In the genomic region with DNA sequence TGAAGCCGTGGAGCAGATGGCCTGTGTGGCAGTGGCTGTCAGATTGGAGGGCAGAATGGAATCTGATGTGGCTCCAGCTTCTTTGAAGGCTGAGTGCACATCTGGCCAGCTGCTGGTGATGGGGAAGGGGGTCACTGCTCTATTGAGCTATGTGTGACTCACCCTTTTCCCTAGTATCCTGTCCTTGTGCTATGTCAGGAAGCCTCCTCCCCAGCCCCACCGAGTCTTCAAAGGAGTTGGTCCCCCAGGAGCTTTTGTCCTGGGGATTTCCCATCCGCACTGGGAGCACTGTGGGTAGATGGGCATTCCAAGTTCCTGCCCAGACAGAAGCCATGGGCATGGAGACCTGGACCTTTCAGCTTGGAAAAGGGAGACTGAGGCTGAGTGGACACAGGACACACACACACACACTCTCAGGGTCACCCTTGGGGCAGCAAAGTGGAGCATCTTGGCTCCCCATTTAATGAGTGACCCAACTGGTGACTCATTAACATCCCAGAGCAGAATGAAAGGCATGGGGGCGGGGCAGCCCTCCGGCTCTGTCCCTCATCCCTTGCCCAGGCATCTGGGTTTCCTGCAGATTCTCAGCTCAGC, we compare ENCODE assay signal across 9 cellular contexts. TPM values are rescaled to one million over a fixed set of nuclear protein-coding genes. Genes with fewer than 3 reads are reported as not detected.
DNase-seq lines count a peak whose midpoint lies in the region; ATAC-seq and TF ChIP-seq lines count a peak whose summit lies in the region.
"Had no signal": no experiment of that assay in that cellular context is flagged by ENCODE, and none has a peak within 500 bp of the region (broad histone marks: within the 10 kb centered on the region; RNA-seq: fewer than 3 reads in every experiment).

No MANE protein-coding gene starts in this region.

- H3K9me3 ChIP-seq in GM23248 (ENCODE audit: low read depth): no peaks in the 10 kb centered on the region
- no peaks in the 10 kb centered on the region for H3K9me3 ChIP-seq in left ventricle myocardium inferior (replicated peaks)
- no peaks in the 10 kb centered on the region for H3K9me3 ChIP-seq in skeletal muscle satellite cell (replicated peaks; ENCODE audit: low read length)

- no peaks in the 10 kb centered on the region for H3K9me3 Mint-ChIP-seq in activated naive CD8-positive, alpha-beta T cell treated with anti-CD3 and anti-CD28 coated beads, Interleukin-2, amount 10 ng/mL, durations not matched to agents 7 days and 5 days

- WGBS in GM23248 (ENCODE audit: low coverage in 1 of 2, low lambda C conversion rate in 2 of 2, missing lambda C conversion rate in 2 of 2), 2 experiments: 0 to 2% methylated on average over 5 of the region's 5 CpGs

- DNase-seq in GM23248: peak; percentile 95
- DNase-seq in activated naive CD8-positive, alpha-beta T cell treated with anti-CD3 and anti-CD28 coated beads, Interleukin-2, amount 10 ng/mL, durations not matched to agents 7 days and 5 days: no peak
- DNase-seq in left ventricle myocardium inferior: peak; percentile 69
- no peak for DNase-seq in NCI-H2081 (lab: John Stamatoyannopoulos, UW)
- no peak for DNase-seq in iPS-NIHi7 (ENCODE audit: extremely low spot score)
- DNase-seq: NCI-H1092 treated with DMSO at 0.1 percent for 48 hours had no signal

- no peak overlapping the region for H3K4me3 Mint-ChIP-seq in activated naive CD8-positive, alpha-beta T cell treated with anti-CD3 and anti-CD28 coated beads, Interleukin-2, amount 10 ng/mL, durations not matched to agents 7 days and 5 days

- POLR2A ChIA-PET in activated naive CD8-positive, alpha-beta T cell treated with anti-CD3 and anti-CD28 coated beads, Interleukin-2, amount 10 ng/mL, durations not matched to agents 7 days and 5 days (lab: Charles Lee): interaction anchor here (0.9 to 1.4 kb wide), 3 partner anchors 11 to 16 kb away, joined by 3 read pairs; no protein-coding TSS in a partner anchor

- no peak overlapping the region for H2AFZ ChIP-seq in GM23248

- ATAC-seq in activated naive CD8-positive, alpha-beta T cell treated with anti-CD3 and anti-CD28 coated beads, Interleukin-2, amount 10 ng/mL, durations not matched to agents 7 days and 5 days (ENCODE audit: low read depth): no peak
- no peak for ATAC-seq in HG03442 (IDR thresholded peaks at IDR 0.05; ENCODE audit: unreplicated experiment)
- no peak for ATAC-seq in GM18519 (IDR thresholded peaks at IDR 0.05; ENCODE audit: low FRiP score, unreplicated experiment)

- H3K9ac ChIP-seq in GM23248 (peak overlapping the region; percentile 99), skeletal muscle satellite cell (ENCODE audit: low read depth, low read length) (peak overlapping the region; percentile 98)

- H3K79me2 ChIP-seq in GM23248 (ENCODE audit: insufficient read depth): peaks cover 84% of the 10 kb centered on the region

- in situ Hi-C loops in GM23248 (cut with MboI): no loop called here

- H3K36me3 ChIP-seq in GM23248 (ENCODE audit: low read depth) (peaks cover 32% of the 10 kb centered on the region), left ventricle myocardium inferior (peaks cover 60% of the 10 kb centered on the region), skeletal muscle satellite cell (ENCODE audit: insufficient read depth, low read length) (peaks cover 57% of the 10 kb centered on the region)

- peaks cover 4% of the 10 kb centered on the region for H3K27me3 Mint-ChIP-seq in activated naive CD8-positive, alpha-beta T cell treated with anti-CD3 and anti-CD28 coated beads, Interleukin-2, amount 10 ng/mL, durations not matched to agents 7 days and 5 days

- H3K4me3 ChIP-seq in GM23248 (peak overlapping the region; percentile 87), left ventricle myocardium inferior (peak overlapping the region; percentile 90), skeletal muscle satellite cell (ENCODE audit: low read length) (peak overlapping the region; percentile 85)

- TF ChIP-seq CTCF in left ventricle myocardium inferior (IDR thresholded peaks at IDR 0.05; ENCODE audit: borderline replicate concordance): no peak

- H3K27ac ChIP-seq in GM23248 (peak overlapping the region; percentile 98), left ventricle myocardium inferior (replicated peaks) (peak overlapping the region; percentile 100)

- H3K27ac Mint-ChIP-seq in activated naive CD8-positive, alpha-beta T cell treated with anti-CD3 and anti-CD28 coated beads, Interleukin-2, amount 10 ng/mL, durations not matched to agents 7 days and 5 days: peak overlapping the region; percentile 40

- H3K4me1 ChIP-seq in GM23248 (ENCODE audit: insufficient read depth): peaks cover 54% of the 10 kb centered on the region
- H3K4me1 ChIP-seq in left ventricle myocardium inferior: peaks cover 100% of the 10 kb centered on the region
- H3K4me1 ChIP-seq in skeletal muscle satellite cell (ENCODE audit: control insufficient read depth, insufficient read depth, low read length): peaks cover 33% of the 10 kb centered on the region

- peak overlapping the region; percentile 94 for H3K4me2 ChIP-seq in GM23248 (ENCODE audit: unreplicated experiment)
- H3K4me2 ChIP-seq in skeletal muscle satellite cell (ENCODE audit: low read length): peak overlapping the region; percentile 95

- intact Hi-C loops in left ventricle myocardium inferior (cut with micrococcal nuclease): no loop called here

- H3K27me3 ChIP-seq in GM23248 (replicated peaks; ENCODE audit: insufficient read depth) (no peaks in the 10 kb centered on the region), left ventricle myocardium inferior (ENCODE audit: low read depth) (no peaks in the 10 kb centered on the region), skeletal muscle satellite cell (ENCODE audit: control insufficient read depth, insufficient read depth, low read length) (no peaks in the 10 kb centered on the region)

- H3F3A ChIP-seq in GM23248 (ENCODE audit: insufficient read depth): peaks cover 80% of the 10 kb centered on the region

- H3K4me1 Mint-ChIP-seq in activated naive CD8-positive, alpha-beta T cell treated with anti-CD3 and anti-CD28 coated beads, Interleukin-2, amount 10 ng/mL, durations not matched to agents 7 days and 5 days: peaks cover 37% of the 10 kb centered on the region

- H3K9me2 ChIP-seq in GM23248 (ENCODE audit: insufficient read depth): no peaks in the 10 kb centered on the region

- H3K36me3 Mint-ChIP-seq in activated naive CD8-positive, alpha-beta T cell treated with anti-CD3 and anti-CD28 coated beads, Interleukin-2, amount 10 ng/mL, durations not matched to agents 7 days and 5 days: peaks cover 10% of the 10 kb centered on the region

- peaks cover 14% of the 10 kb centered on the region for H4K20me1 ChIP-seq in GM23248 (ENCODE audit: insufficient read depth)

RNA-seq across cellular contexts. Expression of a gene that starts 3.3 kb away (rescaled TPM):
- 1,790 and 1,872 TPM in 2 replicates for total RNA-seq in GM23248 (2014; rRNA removed; shearing (Covaris generic))
- polyA plus RNA-seq in GM23248 (2016; fragmentation: Nextera tagmentation; extraction: Ambion mirVana): 520 and 559 TPM in 2 replicates
- total RNA-seq in activated naive CD8-positive, alpha-beta T cell treated with anti-CD3 and anti-CD28 coated beads, Interleukin-2, amount 10 ng/mL, durations not matched to agents 7 days and 5 days: 10 to 100 TPM; 15.7 to 17.8 TPM
- total RNA-seq in left ventricle myocardium inferior: 57.6 TPM
- total RNA-seq in skeletal muscle satellite cell (2012; rRNA removed): 849 and 1,070 TPM in 2 replicates

RNA-seq across cellular contexts. Expression of a gene that starts 39.6 kb away (rescaled TPM):
- total RNA-seq in GM23248 (2014; rRNA removed; shearing (Covaris generic)): 7.0 and 10.7 TPM in 2 replicates
- 3.4 and 5.6 TPM in 2 replicates for polyA plus RNA-seq in GM23248 (2016; fragmentation: Nextera tagmentation; extraction: Ambion mirVana)
- 10 to 100 TPM; 35.7 to 38.4 TPM for total RNA-seq in activated naive CD8-positive, alpha-beta T cell treated with anti-CD3 and anti-CD28 coated beads, Interleukin-2, amount 10 ng/mL, durations not matched to agents 7 days and 5 days
- total RNA-seq in left ventricle myocardium inferior: 4.4 TPM
- 1.0 and 2.8 TPM in 2 replicates for total RNA-seq in skeletal muscle satellite cell (2012; rRNA removed)

Comparison
In these comparisons a context has a peak if more than half of its experiments do, and no peak if none do; other contexts are left out.
1. DNase-seq: peak in GM23248 (single experiment) and left ventricle myocardium inferior (single experiment); none in activated naive CD8-positive, alpha-beta T cell treated with anti-CD3 and anti-CD28 coated beads, Interleukin-2, amount 10 ng/mL, durations not matched to agents 7 days and 5 days (single experiment), NCI-H2081 (0 of 2) and iPS-NIHi7 (single experiment).
2. RNA of a gene that starts 3.3 kb away (total RNA-seq): 1,790 to 1,872 TPM in GM23248; 57.6 TPM in left ventricle myocardium inferior (single experiment) and 15.7 to 17.8 TPM in activated naive CD8-positive, alpha-beta T cell treated with anti-CD3 and anti-CD28 coated beads, Interleukin-2, amount 10 ng/mL, durations not matched to agents 7 days and 5 days; every median in the first group is over 10 times any median in the second.
3. Peak in every context shown above with its lines, with median percentiles within 50 percentile points of each other: H3K4me3 ChIP-seq.